24 cellular contexts compared by ENCODE assay signal in the genomic region with DNA sequence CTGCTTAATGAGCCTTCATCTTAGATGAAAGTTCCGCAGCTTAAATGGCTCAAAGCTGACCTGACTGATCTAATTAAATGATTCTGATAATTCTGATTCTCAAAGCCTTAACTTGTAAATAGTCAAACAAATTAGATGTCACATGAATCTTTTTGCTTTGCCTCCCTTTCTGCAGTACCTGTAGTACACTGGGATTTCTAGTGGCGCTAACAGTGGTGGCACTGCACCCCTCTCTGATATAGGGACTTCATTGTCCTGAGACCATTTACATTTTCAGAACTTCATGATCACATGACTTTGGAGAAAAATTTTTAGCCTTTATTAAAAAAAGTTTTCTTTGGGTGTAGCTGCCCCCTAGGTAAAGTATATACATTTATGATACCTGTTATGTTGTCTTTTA.
"Had no signal": no experiment of that assay in that cellular context is flagged by ENCODE, and none has a peak within 500 bp of the region (broad histone marks: within the 10 kb centered on the region; RNA-seq: fewer than 3 reads in every experiment).

No MANE protein-coding gene starts in this region.

- H3K9me3 ChIP-seq: MG63, SK-N-SH had no signal

- H3K27me3 ChIP-seq: MG63 had no signal

- H3K4me3 Mint-ChIP-seq: T-cell had no signal

- H3K36me3 Mint-ChIP-seq: T-cell had no signal

- H3K4me1 Mint-ChIP-seq: T-cell had no signal

- H3K4me3 ChIP-seq: MG63 had no signal

- H3K4me2 ChIP-seq: SK-N-SH had no signal

- DNase-seq: IMR-90, Karpas-422, KG1, MG63, NCI-H1092, NCI-H1105 treated with DMSO at 0.1 percent for 48 hours, NCI-H1417 treated with DMSO at 0.1 percent for 48 hours, NCI-H146, NCI-H1694 treated with DMSO at 0.1 percent for 48 hours, NCI-H1930, NCI-H2081, NCI-H2107, NCI-H345, NCI-H446 treated with DMSO at 0.1 percent for 48 hours, NCI-H510A treated with DMSO at 0.1 percent for 48 hours, NCI-H526, RPMI8226, SHP77, SK-N-SH, SW 1271, T-cell had no signal

- H3K9ac ChIP-seq: SK-N-SH had no signal

- FAIRE-seq: HTR-8/SVneo, RCC 7860 had no signal

- H3K27ac Mint-ChIP-seq: T-cell had no signal

- H3K27me3 Mint-ChIP-seq: T-cell had no signal

- ATAC-seq: T-cell had no signal

- H3K36me3 ChIP-seq: MG63 had no signal

- H3K27ac ChIP-seq: HL-60 had no signal
